ENCODE assay signal across 16 cellular contexts in the genomic region with DNA sequence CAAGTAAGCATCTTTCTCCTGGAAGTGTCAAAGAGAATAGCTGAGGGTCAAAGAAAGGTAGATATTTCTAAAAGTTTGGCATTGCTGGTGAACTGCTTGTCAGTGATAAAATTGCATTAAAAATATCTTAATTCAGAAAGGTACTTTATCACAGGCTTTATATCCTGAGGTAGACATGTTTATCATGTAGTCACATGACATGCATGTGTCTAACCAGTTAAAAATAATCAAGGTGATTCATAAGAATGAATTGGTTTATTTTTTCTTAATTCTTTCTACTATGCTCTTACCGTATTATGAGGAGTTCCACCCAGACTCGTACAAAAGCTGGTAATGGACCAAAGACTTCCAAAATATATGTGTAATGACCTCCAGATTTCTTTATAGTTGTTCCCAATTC. TPM values are rescaled to one million over a fixed set of nuclear protein-coding genes. Genes with fewer than 3 reads are reported as not detected.
DNase-seq lines count a peak whose midpoint lies in the region; ATAC-seq and TF ChIP-seq lines count a peak whose summit lies in the region.
"Had no signal": no experiment of that assay in that cellular context is flagged by ENCODE, and none has a peak within 500 bp of the region (broad histone marks: within the 10 kb centered on the region; RNA-seq: fewer than 3 reads in every experiment).

No MANE protein-coding gene starts in this region.

- H3K36me3 Mint-ChIP-seq in activated CD4-positive, alpha-beta memory T cell treated with anti-CD3 and anti-CD28 coated beads, Interleukin-2, amount 10 ng/mL, durations not matched to agents 7 days and 5 days (ENCODE audit: low read depth), result peaks cover 28% of the 10 kb centered on the region
- no peaks in the 10 kb centered on the region for H3K36me3 Mint-ChIP-seq in activated CD4-positive, alpha-beta memory T cell treated with anti-CD3 and anti-CD28 coated beads for 36 hours
- H3K36me3 Mint-ChIP-seq in endodermal cell (ENCODE audit: low read depth), result peaks cover 5% of the 10 kb centered on the region

- H3K27me3 ChIP-seq in PC-3 (ENCODE audit: low read length) (no peaks in the 10 kb centered on the region), endodermal cell (ENCODE audit: control insufficient read depth, insufficient read depth, low read length, poor library complexity, severe bottlenecking) (no peaks in the 10 kb centered on the region), stomach (no peaks in the 10 kb centered on the region)
- H3K27me3 ChIP-seq: heart right ventricle, left lung, testis had no signal

- no peak overlapping the region for H3K4me3 Mint-ChIP-seq in activated CD4-positive, alpha-beta memory T cell treated with anti-CD3 and anti-CD28 coated beads, Interleukin-2, amount 10 ng/mL, durations not matched to agents 7 days and 5 days
- H3K4me3 Mint-ChIP-seq in activated CD4-positive, alpha-beta memory T cell treated with anti-CD3 and anti-CD28 coated beads for 36 hours, result no peak overlapping the region
- H3K4me3 Mint-ChIP-seq in endodermal cell, result no peak overlapping the region
- H3K4me3 Mint-ChIP-seq: activated T-helper 1 cell treated with anti-CD3 and anti-CD28 coated beads, Interleukin-12 subunit alpha, Interleukin-12 subunit beta, Interleukin-2, Interleukin-4 antibody, amounts not matched to agents 30 ng/mL and 10 ng/mL and 1 ng/mL, durations not matched to agents 14 hours and 24 hours and 36 hours; nephron progenitor cell had no signal

- H3F3A ChIP-seq in PC-3 (ENCODE audit: low read length, unreplicated experiment), result no peaks in the 10 kb centered on the region

- H3K9me3 ChIP-seq in PC-3 (ENCODE audit: low read length), result no peaks in the 10 kb centered on the region
- no peaks in the 10 kb centered on the region for H3K9me3 ChIP-seq in endodermal cell (ENCODE audit: control insufficient read depth, low read length)
- no peaks in the 10 kb centered on the region for H3K9me3 ChIP-seq in stomach
- H3K9me3 ChIP-seq: heart right ventricle, left lung, testis had no signal

- no peaks in the 10 kb centered on the region for H3K9me3 Mint-ChIP-seq in activated CD4-positive, alpha-beta memory T cell treated with anti-CD3 and anti-CD28 coated beads, Interleukin-2, amount 10 ng/mL, durations not matched to agents 7 days and 5 days
- H3K9me3 Mint-ChIP-seq in activated CD4-positive, alpha-beta memory T cell treated with anti-CD3 and anti-CD28 coated beads for 36 hours, result no peaks in the 10 kb centered on the region
- no peaks in the 10 kb centered on the region for H3K9me3 Mint-ChIP-seq in endodermal cell
- H3K9me3 Mint-ChIP-seq: activated T-helper 1 cell treated with anti-CD3 and anti-CD28 coated beads, Interleukin-12 subunit alpha, Interleukin-12 subunit beta, Interleukin-2, Interleukin-4 antibody, amounts not matched to agents 30 ng/mL and 10 ng/mL and 1 ng/mL, durations not matched to agents 14 hours and 24 hours and 36 hours had no signal

- no peaks in the 10 kb centered on the region for H3K27me3 Mint-ChIP-seq in activated CD4-positive, alpha-beta memory T cell treated with anti-CD3 and anti-CD28 coated beads, Interleukin-2, amount 10 ng/mL, durations not matched to agents 7 days and 5 days
- no peaks in the 10 kb centered on the region for H3K27me3 Mint-ChIP-seq in activated CD4-positive, alpha-beta memory T cell treated with anti-CD3 and anti-CD28 coated beads for 36 hours
- no peaks in the 10 kb centered on the region for H3K27me3 Mint-ChIP-seq in endodermal cell (ENCODE audit: insufficient read depth)

- CTCF ChIA-PET in activated CD4-positive, alpha-beta memory T cell treated with anti-CD3 and anti-CD28 coated beads, Interleukin-2, amount 10 ng/mL, durations not matched to agents 7 days and 5 days (lab: Charles Lee), result interaction anchor here (0.7 kb wide), 1 partner anchor 81 kb away, joined by 3 read pairs; no protein-coding TSS in a partner anchor
- CTCF ChIA-PET in activated CD4-positive, alpha-beta memory T cell treated with anti-CD3 and anti-CD28 coated beads for 36 hours (lab: Charles Lee), result no interaction called here
- CTCF ChIA-PET in PC-3 (lab: Charles Lee), result no interaction called here

- peaks cover 42% of the 10 kb centered on the region for H3K4me1 ChIP-seq in PC-3 (ENCODE audit: insufficient read depth, low read length)
- H3K4me1 ChIP-seq in endodermal cell (ENCODE audit: control insufficient read depth, insufficient read depth, low read length), result peaks cover 5% of the 10 kb centered on the region
- peaks cover 0 to 15% (median 3%) of the 10 kb centered on the region in 4 donors for H3K4me1 ChIP-seq in stomach
- H3K4me1 ChIP-seq: testis had no signal

- H3K27ac Mint-ChIP-seq in activated CD4-positive, alpha-beta memory T cell treated with anti-CD3 and anti-CD28 coated beads, Interleukin-2, amount 10 ng/mL, durations not matched to agents 7 days and 5 days, result peak overlapping the region; percentile 54
- no peak overlapping the region for H3K27ac Mint-ChIP-seq in activated CD4-positive, alpha-beta memory T cell treated with anti-CD3 and anti-CD28 coated beads for 36 hours
- peak overlapping the region; percentile 72 for H3K27ac Mint-ChIP-seq in endodermal cell
- H3K27ac Mint-ChIP-seq: activated T-helper 1 cell treated with anti-CD3 and anti-CD28 coated beads, Interleukin-12 subunit alpha, Interleukin-12 subunit beta, Interleukin-2, Interleukin-4 antibody, amounts not matched to agents 30 ng/mL and 10 ng/mL and 1 ng/mL, durations not matched to agents 14 hours and 24 hours and 36 hours; nephron progenitor cell had no signal

- H3K36me3 ChIP-seq in PC-3 (ENCODE audit: low read depth, low read length), result peaks cover 7% of the 10 kb centered on the region
- no peaks in the 10 kb centered on the region for H3K36me3 ChIP-seq in endodermal cell (ENCODE audit: control insufficient read depth, insufficient read depth, low read length)
- no peaks in the 10 kb centered on the region for H3K36me3 ChIP-seq in stomach
- H3K36me3 ChIP-seq: heart right ventricle had no signal

- TF ChIP-seq CTCF in PC-3 (conservative IDR thresholded peaks at IDR 0.05; ENCODE audit: low read depth, low read length) (no peak), endodermal cell (conservative IDR thresholded peaks at IDR 0.05) (no peak), stomach (IDR thresholded peaks at IDR 0.05) (no peak)

- H3K9me2 ChIP-seq in PC-3 (replicated peaks; ENCODE audit: low read length), result no peaks in the 10 kb centered on the region

- peaks cover 65% of the 10 kb centered on the region for H3K79me2 ChIP-seq in PC-3 (ENCODE audit: low read length)

- H4K20me1 ChIP-seq in PC-3 (ENCODE audit: low read length), result no peaks in the 10 kb centered on the region

- H3K27ac ChIP-seq in PC-3 (ENCODE audit: low read length), result peak overlapping the region; percentile 94
- no peak overlapping the region for H3K27ac ChIP-seq in endodermal cell (ENCODE audit: low read depth, low read length)
- H3K27ac ChIP-seq in stomach, result peak overlapping the region in 4 of 5 donors; percentile 10 to 69 (median 46)
- H3K27ac ChIP-seq: testis had no signal

- H3K4me3 ChIP-seq in PC-3 (ENCODE audit: low read length) (peak overlapping the region; percentile 29; the same call in 1 of the 2 replicates), endodermal cell (ENCODE audit: low read length) (no peak overlapping the region), stomach (no peak overlapping the region)
- H3K4me3 ChIP-seq: heart right ventricle, left lung, skin epidermis, testis had no signal

- TSS peak; percentile 78 for BruUV-seq in PC-3 (replicated peaks; lab: Mats Ljungman, UMichigan)

- TF ChIP-seq POLR2A in stomach (IDR thresholded peaks at IDR 0.05), result no peak

- peak; percentile 34 for ATAC-seq in PC-3

- peak overlapping the region; percentile 59 for H3K4me2 ChIP-seq in PC-3 (ENCODE audit: low read length)

- peaks cover 28% of the 10 kb centered on the region for H3K4me1 Mint-ChIP-seq in activated CD4-positive, alpha-beta memory T cell treated with anti-CD3 and anti-CD28 coated beads, Interleukin-2, amount 10 ng/mL, durations not matched to agents 7 days and 5 days
- H3K4me1 Mint-ChIP-seq in activated CD4-positive, alpha-beta memory T cell treated with anti-CD3 and anti-CD28 coated beads for 36 hours (ENCODE audit: low read depth), result peaks cover 14% of the 10 kb centered on the region
- peaks cover 13% of the 10 kb centered on the region for H3K4me1 Mint-ChIP-seq in endodermal cell

- peak overlapping the region; percentile 49 for H3K9ac ChIP-seq in PC-3 (ENCODE audit: low read length)
- no peak overlapping the region for H3K9ac ChIP-seq in endodermal cell (ENCODE audit: extremely low read depth, low read length, poor library complexity, severe bottlenecking)

- intact Hi-C loops in activated CD4-positive, alpha-beta memory T cell treated with anti-CD3 and anti-CD28 coated beads for 36 hours (cut with micrococcal nuclease), result no loop called here
- intact Hi-C loops in PC-3 (cut with micrococcal nuclease), result loop anchor here (5.0 to 10.0 kb wide), 2 partner anchors 34 to 679 kb away; no protein-coding TSS in a partner anchor
- intact Hi-C loops in stomach (cut with DNase I; ENCODE audit: low total_unique reads), result no loop called here

- no peak for TF ChIP-seq EP300 in stomach (IDR thresholded peaks at IDR 0.05)

- no peak for DNase-seq in activated CD4-positive, alpha-beta memory T cell treated with anti-CD3 and anti-CD28 coated beads, Interleukin-2, amount 10 ng/mL, durations not matched to agents 7 days and 5 days
- no peak for DNase-seq in activated CD4-positive, alpha-beta memory T cell treated with anti-CD3 and anti-CD28 coated beads for 36 hours
- DNase-seq in PC-3 (no peak), endodermal cell (no peak), stomach (no peak), T1000 (lab: John Stamatoyannopoulos, UW) (no peak), NCI-H1092 (lab: John Stamatoyannopoulos, UW) (no peak)
- DNase-seq in activated CD4-positive, alpha-beta T cell treated with anti-CD3 and anti-CD28 coated beads for 4 hours, result no peak
- DNase-seq: heart right ventricle, KG1, left lung, NCI-H187, nephron progenitor cell, testis had no signal

- H2AFZ ChIP-seq in PC-3 (ENCODE audit: low read length), result no peak overlapping the region

- POLR2A ChIA-PET in activated CD4-positive, alpha-beta memory T cell treated with anti-CD3 and anti-CD28 coated beads, Interleukin-2, amount 10 ng/mL, durations not matched to agents 7 days and 5 days (lab: Charles Lee), result interaction anchor here (0.7 kb wide), 1 partner anchor 9 kb away, joined by 3 read pairs; no protein-coding TSS in a partner anchor
- POLR2A ChIA-PET in activated CD4-positive, alpha-beta memory T cell treated with anti-CD3 and anti-CD28 coated beads for 36 hours (lab: Charles Lee), result no interaction called here
- POLR2A ChIA-PET in PC-3 (lab: Charles Lee; ENCODE audit: unreplicated experiment), result no interaction called here

- 90 to 100% methylated on average over 2 of the region's 2 CpGs for WGBS in endodermal cell (ENCODE audit: insufficient coverage in 1 of 2, insufficient read length in 1 of 2), 2 experiments
- WGBS in stomach, 5 donors, result 68 to 77% (median 73%) methylated on average over 2 of the region's 2 CpGs

RNA-seq across cellular contexts. Expression of gene SLC7A11, which starts 6.1 kb away (rescaled TPM):
- total RNA-seq in activated CD4-positive, alpha-beta memory T cell treated with anti-CD3 and anti-CD28 coated beads, Interleukin-2, amount 10 ng/mL, durations not matched to agents 7 days and 5 days, result 1 to 10 TPM; 7.0 to 7.1 TPM
- total RNA-seq in activated CD4-positive, alpha-beta memory T cell treated with anti-CD3 and anti-CD28 coated beads for 36 hours, result 1 to 10 TPM; 3.2 to 3.4 TPM
- total RNA-seq in PC-3 (2014; rRNA removed) (13.3 and 14.0 TPM in 2 replicates), endodermal cell (1 to 10 TPM; 4.6 to 5.4 TPM), stomach (10 to 100 TPM in 1 of 5 donors, 1 to 10 TPM in 3, not detected in 1; 2.3 to 15.8 (median 5.6) TPM)
- polyA plus RNA-seq in endodermal cell (2013, experiment 1 of 2), result 14.1 TPM
- 10.6 TPM for polyA plus RNA-seq in endodermal cell (2013, experiment 2 of 2)
- 1 to 10 TPM in 1 of 3 donors, under 1 TPM in 2; 0.50 to 1.5 (median 0.88) TPM for polyA plus RNA-seq in stomach
